In the genomic region with DNA sequence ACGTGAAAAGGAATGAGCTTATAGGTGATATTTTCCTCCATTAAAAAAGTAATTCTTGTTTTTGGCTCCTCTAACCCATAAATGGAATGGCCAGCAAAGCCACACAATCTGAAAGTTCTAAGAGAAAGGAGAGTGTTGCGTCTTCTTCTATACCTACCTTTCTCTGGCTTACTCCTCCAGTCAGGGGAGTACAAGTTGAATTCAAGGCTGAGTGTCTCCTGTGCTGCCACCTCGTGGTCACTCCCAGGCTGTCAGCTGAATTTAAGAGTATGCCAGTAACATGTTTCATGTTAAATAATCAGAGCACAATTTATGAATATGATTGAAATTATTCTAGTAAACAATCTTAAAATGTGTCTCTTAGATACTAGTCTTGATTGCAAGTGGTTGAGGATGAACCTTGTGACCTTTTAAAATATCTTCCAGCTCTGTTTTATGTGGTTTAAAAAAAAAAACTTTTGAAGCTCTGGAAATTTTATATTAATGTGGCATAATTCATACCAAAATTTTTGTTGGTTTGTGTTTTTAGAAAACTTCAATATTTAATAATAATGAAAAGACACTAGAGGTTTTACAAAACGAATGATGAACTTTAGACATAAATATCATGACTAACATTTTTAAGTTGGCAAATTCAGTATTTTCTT, we compare ENCODE assay signal across 1 cellular context.
TF ChIP-seq lines count a peak whose summit lies in the region.

No MANE protein-coding gene starts in this region.

TF ChIP-seq in HCT116, 20 proteins besides CTCF, POLR2A, EP300 and RAD21 (continued from another document):
- no peak for TF ChIP-seq ZBTB33 (IDR thresholded peaks at IDR 0.05; ENCODE audit: extremely low read depth, insufficient replicate concordance, low read length)
- no peak for TF ChIP-seq SRF (IDR thresholded peaks at IDR 0.05; ENCODE audit: low read depth)
- TF ChIP-seq ZNF274 (IDR thresholded peaks at IDR 0.05; ENCODE audit: low read depth, low read length): no peak
- no peak for TF ChIP-seq SIN3A (IDR thresholded peaks at IDR 0.05; ENCODE audit: low read depth)
- no peak for TF ChIP-seq REST (IDR thresholded peaks at IDR 0.05; ENCODE audit: low read depth)
